ENCODE assay signal across 2 cellular contexts in the genomic region with DNA sequence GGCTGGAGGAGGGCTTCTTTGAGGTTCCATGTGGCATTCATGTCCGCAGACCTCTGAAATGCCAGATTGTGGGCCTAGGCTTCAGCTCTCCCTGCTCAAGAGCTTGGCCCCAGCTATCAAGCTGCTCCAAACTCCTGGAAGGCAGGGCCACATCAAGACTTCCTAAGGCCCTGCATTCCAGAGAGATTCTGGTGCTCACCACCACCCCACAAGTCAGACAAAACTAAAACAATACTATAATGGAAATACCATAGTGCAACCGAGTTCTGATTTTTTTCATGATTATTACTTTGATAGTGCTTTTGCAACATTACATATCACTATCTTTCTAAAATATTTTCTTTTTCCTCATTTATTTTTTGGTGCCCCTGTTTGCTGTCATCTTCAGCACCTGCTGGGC.
TF ChIP-seq lines count a peak whose summit lies in the region.

No MANE protein-coding gene starts in this region.

TF ChIP-seq in GM23338, 12 proteins besides CTCF, POLR2A, EP300 and RAD21 (continued from another document):
- TF ChIP-seq, protein P1, sequence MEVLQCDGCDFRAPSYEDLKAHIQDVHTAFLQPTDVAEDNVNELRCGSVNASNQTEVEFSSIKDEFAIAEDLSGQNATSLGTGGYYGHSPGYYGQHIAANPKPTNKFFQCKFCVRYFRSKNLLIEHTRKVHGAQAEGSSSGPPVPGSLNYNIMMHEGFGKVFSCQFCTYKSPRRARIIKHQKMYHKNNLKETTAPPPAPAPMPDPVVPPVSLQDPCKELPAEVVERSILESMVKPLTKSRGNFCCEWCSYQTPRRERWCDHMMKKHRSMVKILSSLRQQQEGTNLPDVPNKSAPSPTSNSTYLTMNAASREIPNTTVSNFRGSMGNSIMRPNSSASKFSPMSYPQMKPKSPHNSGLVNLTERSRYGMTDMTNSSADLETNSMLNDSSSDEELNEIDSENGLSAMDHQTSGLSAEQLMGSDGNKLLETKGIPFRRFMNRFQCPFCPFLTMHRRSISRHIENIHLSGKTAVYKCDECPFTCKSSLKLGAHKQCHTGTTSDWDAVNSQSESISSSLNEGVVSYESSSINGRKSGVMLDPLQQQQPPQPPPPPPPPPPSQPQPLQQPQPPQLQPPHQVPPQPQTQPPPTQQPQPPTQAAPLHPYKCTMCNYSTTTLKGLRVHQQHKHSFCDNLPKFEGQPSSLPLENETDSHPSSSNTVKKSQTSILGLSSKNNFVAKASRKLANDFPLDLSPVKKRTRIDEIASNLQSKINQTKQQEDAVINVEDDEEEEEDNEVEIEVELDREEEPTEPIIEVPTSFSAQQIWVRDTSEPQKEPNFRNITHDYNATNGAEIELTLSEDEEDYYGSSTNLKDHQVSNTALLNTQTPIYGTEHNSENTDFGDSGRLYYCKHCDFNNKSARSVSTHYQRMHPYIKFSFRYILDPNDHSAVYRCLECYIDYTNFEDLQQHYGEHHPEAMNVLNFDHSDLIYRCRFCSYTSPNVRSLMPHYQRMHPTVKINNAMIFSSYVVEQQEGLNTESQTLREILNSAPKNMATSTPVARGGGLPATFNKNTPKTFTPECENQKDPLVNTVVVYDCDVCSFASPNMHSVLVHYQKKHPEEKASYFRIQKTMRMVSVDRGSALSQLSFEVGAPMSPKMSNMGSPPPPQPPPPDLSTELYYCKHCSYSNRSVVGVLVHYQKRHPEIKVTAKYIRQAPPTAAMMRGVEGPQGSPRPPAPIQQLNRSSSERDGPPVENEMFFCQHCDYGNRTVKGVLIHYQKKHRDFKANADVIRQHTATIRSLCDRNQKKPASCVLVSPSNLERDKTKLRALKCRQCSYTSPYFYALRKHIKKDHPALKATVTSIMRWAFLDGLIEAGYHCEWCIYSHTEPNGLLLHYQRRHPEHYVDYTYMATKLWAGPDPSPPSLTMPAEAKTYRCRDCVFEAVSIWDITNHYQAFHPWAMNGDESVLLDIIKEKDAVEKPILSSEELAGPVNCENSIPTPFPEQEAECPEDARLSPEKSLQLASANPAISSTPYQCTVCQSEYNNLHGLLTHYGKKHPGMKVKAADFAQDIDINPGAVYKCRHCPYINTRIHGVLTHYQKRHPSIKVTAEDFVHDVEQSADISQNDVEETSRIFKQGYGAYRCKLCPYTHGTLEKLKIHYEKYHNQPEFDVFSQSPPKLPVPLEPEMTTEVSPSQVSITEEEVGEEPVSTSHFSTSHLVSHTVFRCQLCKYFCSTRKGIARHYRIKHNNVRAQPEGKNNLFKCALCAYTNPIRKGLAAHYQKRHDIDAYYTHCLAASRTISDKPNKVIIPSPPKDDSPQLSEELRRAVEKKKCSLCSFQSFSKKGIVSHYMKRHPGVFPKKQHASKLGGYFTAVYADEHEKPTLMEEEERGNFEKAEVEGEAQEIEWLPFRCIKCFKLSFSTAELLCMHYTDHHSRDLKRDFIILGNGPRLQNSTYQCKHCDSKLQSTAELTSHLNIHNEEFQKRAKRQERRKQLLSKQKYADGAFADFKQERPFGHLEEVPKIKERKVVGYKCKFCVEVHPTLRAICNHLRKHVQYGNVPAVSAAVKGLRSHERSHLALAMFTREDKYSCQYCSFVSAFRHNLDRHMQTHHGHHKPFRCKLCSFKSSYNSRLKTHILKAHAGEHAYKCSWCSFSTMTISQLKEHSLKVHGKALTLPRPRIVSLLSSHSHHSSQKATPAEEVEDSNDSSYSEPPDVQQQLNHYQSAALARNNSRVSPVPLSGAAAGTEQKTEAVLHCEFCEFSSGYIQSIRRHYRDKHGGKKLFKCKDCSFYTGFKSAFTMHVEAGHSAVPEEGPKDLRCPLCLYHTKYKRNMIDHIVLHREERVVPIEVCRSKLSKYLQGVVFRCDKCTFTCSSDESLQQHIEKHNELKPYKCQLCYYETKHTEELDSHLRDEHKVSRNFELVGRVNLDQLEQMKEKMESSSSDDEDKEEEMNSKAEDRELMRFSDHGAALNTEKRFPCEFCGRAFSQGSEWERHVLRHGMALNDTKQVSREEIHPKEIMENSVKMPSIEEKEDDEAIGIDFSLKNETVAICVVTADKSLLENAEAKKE (CRISPR knock-in tag; IDR thresholded peaks at IDR 0.05) = no peak
- TF ChIP-seq JUNB (IDR thresholded peaks at IDR 0.05; ENCODE audit: unreplicated experiment) (no peak), NANOG (IDR thresholded peaks at IDR 0.05; ENCODE audit: borderline replicate concordance) (no peak), ZNF114 (CRISPR knock-in tag; IDR thresholded peaks at IDR 0.05) (no peak), ZNF331 (CRISPR knock-in tag; IDR thresholded peaks at IDR 0.05; ENCODE audit: low read depth) (no peak), POLR2AphosphoS5 (IDR thresholded peaks at IDR 0.05; ENCODE audit: low read depth) (no peak), EZH2 (IDR thresholded peaks at IDR 0.05; ENCODE audit: low read depth, unreplicated experiment) (no peak)

TF ChIP-seq in H1, 55 proteins besides CTCF, POLR2A, EP300 and RAD21 (continued from another document):
- TF ChIP-seq, protein P2, sequence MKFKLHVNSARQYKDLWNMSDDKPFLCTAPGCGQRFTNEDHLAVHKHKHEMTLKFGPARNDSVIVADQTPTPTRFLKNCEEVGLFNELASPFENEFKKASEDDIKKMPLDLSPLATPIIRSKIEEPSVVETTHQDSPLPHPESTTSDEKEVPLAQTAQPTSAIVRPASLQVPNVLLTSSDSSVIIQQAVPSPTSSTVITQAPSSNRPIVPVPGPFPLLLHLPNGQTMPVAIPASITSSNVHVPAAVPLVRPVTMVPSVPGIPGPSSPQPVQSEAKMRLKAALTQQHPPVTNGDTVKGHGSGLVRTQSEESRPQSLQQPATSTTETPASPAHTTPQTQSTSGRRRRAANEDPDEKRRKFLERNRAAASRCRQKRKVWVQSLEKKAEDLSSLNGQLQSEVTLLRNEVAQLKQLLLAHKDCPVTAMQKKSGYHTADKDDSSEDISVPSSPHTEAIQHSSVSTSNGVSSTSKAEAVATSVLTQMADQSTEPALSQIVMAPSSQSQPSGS (IDR thresholded peaks at IDR 0.05; ENCODE audit: low read length) = no peak
- TF ChIP-seq CEBPB (IDR thresholded peaks at IDR 0.05; ENCODE audit: low read depth, low read length) (no peak), RNF2 (IDR thresholded peaks at IDR 0.05; ENCODE audit: borderline replicate concordance, low read depth, low read length, missing control alignments, poor library complexity, severe bottlenecking) (no peak), MAFK (IDR thresholded peaks at IDR 0.05; ENCODE audit: low read depth, low read length) (no peak), YY1 (IDR thresholded peaks at IDR 0.05; ENCODE audit: low read depth, low read length) (no peak), CBX8 (IDR thresholded peaks at IDR 0.05; ENCODE audit: borderline replicate concordance, low read depth, low read length) (no peak), POU5F1 (IDR thresholded peaks at IDR 0.05; ENCODE audit: low read depth, low read length) (no peak), HDAC2 (IDR thresholded peaks at IDR 0.05; ENCODE audit: borderline replicate concordance in 1 of 2, low read depth in 2 of 2, low read length in 2 of 2) (no peak), TAF7 (optimal IDR thresholded peaks at IDR 0.05; ENCODE audit: borderline replicate concordance, low read depth, low read length) (no peak), FOSL1 (IDR thresholded peaks at IDR 0.05; ENCODE audit: insufficient read depth, low read depth, low read length) (no peak), SP4 (IDR thresholded peaks at IDR 0.05; ENCODE audit: low read length) (no peak), SP2 (IDR thresholded peaks at IDR 0.05; ENCODE audit: low read length) (no peak)
- TF ChIP-seq, protein P3, sequence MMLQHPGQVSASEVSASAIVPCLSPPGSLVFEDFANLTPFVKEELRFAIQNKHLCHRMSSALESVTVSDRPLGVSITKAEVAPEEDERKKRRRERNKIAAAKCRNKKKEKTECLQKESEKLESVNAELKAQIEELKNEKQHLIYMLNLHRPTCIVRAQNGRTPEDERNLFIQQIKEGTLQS (IDR thresholded peaks at IDR 0.05; ENCODE audit: insufficient read depth, low read depth, low read length) = no peak
